ENCODE assay signal across 1 cellular context in the genomic region with DNA sequence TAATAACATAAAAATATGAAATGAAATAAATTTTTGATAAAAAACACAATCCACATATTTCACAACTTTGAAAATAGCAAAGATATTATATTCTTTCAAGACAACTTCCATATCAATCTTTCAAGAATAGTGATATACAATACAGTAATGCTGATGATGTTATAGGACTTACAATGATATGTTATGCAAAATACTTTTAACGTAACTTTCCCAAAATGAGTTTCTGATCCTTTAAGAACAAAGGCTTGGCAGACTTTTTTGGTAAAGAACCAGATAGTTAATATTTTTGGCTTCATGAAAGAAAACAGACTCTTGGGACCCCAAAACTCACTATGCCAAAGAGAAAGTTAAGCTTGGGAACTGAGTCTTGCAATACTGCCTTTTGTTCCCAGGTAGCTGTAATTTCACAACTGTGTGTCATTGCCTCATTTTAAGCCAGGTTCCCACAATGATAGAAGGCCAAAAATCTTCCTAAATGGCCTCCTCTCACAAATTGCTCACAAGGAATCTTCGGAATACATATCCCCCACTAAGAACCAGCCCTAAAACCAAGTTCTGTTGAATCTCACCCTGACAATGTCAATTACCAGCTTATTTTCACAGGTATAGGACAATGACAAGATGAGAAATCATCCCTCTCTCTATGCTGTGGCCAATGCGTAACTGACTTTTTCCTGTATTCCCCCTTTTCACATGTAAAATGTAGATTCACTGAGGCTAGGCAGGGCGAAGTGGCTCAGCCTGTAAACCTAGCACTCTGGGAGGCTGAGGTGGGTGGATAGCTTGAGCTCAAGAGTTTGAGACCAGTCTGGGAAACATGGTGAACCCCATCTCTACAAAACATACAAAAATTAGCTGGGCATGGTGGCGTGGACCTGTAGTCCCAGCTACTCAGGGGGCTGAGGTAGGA.
TF ChIP-seq lines count a peak whose summit lies in the region.

No MANE protein-coding gene starts in this region.

TF ChIP-seq in H1, 55 proteins besides CTCF, POLR2A, EP300 and RAD21:
- TF ChIP-seq JUN (IDR thresholded peaks at IDR 0.05; ENCODE audit: low read depth, low read length) = no peak
- TF ChIP-seq RNF2 (IDR thresholded peaks at IDR 0.05; ENCODE audit: borderline replicate concordance, low read depth, low read length, missing control alignments, poor library complexity, severe bottlenecking) = no peak
- no peak for TF ChIP-seq SP2 (IDR thresholded peaks at IDR 0.05; ENCODE audit: low read length)
- TF ChIP-seq BACH1 (IDR thresholded peaks at IDR 0.05; ENCODE audit: low read length) = no peak
- TF ChIP-seq CTBP2 (IDR thresholded peaks at IDR 0.05; ENCODE audit: borderline replicate concordance, insufficient read depth, insufficient read length, low read length) = no peak
- no peak for TF ChIP-seq SAP30 (IDR thresholded peaks at IDR 0.05; ENCODE audit: insufficient read depth, insufficient replicate concordance, low read length)
